In genomic region chr20:58851221-58851968, GRCh38 we compare ENCODE assay signal across 8 cellular contexts. TPM values are rescaled to one million over a fixed set of nuclear protein-coding genes. Genes with fewer than 3 reads are reported as not detected.
A peak's percentile ranks its signal among the peaks of the same experiment; 100 is the strongest.
DNase-seq lines count a peak whose midpoint lies in the region; ATAC-seq and TF ChIP-seq lines count a peak whose summit lies in the region.

No MANE protein-coding gene starts in this region.

- peaks cover 9% of the 10 kb centered on the region for H3K79me1 ChIP-seq in trophoblast cell (ENCODE audit: low read length)

- H4K8ac ChIP-seq in trophoblast cell (ENCODE audit: low read depth, low read length) = peak overlapping the region; percentile 30

- no peak overlapping the region for H4K91ac ChIP-seq in trophoblast cell (ENCODE audit: low read depth, low read length)

- DNase-seq in NT2/D1 (ENCODE audit: low read depth, low spot score) (no peak), esophagus muscularis mucosa (ENCODE audit: extremely low spot score) (no peak), trophoblast cell (no peak), HAP-1 (ENCODE audit: low spot score in 2 of 2) (no peak), NCI-H345 treated with DMSO at 0.1 percent for 48 hours (lab: John Stamatoyannopoulos, UW; ENCODE audit: unreplicated experiment) (no peak), GM19240 (ENCODE audit: insufficient read length, low spot score) (no peak)

- H3K79me2 ChIP-seq in trophoblast cell (ENCODE audit: control insufficient read depth, insufficient read depth, low read length, poor library complexity) = peaks cover 5% of the 10 kb centered on the region

- peak overlapping the region; percentile 43 for H3K9ac ChIP-seq in NT2/D1 (ENCODE audit: insufficient read length, low read depth)
- no peak overlapping the region for H3K9ac ChIP-seq in trophoblast cell (ENCODE audit: low read length)

- intact Hi-C loops in esophagus muscularis mucosa (cut with DNase I) = loop anchor here (10.0 kb wide), 1 partner anchor 617 kb away; no protein-coding TSS in a partner anchor

- peak overlapping the region; percentile 37 for H2AFZ ChIP-seq in trophoblast cell (ENCODE audit: insufficient read depth, low read length, poor library complexity)

- H3K27ac ChIP-seq in esophagus muscularis mucosa (replicated peaks in 1 of 4) (no peak overlapping the region), trophoblast cell (ENCODE audit: low read depth, low read length) (no peak overlapping the region)

- in situ Hi-C loops in HAP-1 (cut with MboI; ENCODE audit: low sequenced_read_pairs) = loop anchor here (25.0 kb wide), 2 partner anchors 361 to 611 kb away; no protein-coding TSS in a partner anchor

- no peaks in the 10 kb centered on the region for H3K9me3 ChIP-seq in NT2/D1 (ENCODE audit: insufficient read depth, low read length)
- H3K9me3 ChIP-seq in esophagus muscularis mucosa = no peaks in the 10 kb centered on the region
- H3K9me3 ChIP-seq in trophoblast cell (ENCODE audit: insufficient read depth, low read depth, low read length) = peaks cover 14% of the 10 kb centered on the region
- H3K9me3 ChIP-seq in HAP-1 = no peaks in the 10 kb centered on the region

- H2BK5ac ChIP-seq in trophoblast cell (ENCODE audit: low read depth, low read length, poor library complexity) = no peak overlapping the region

- no peak for TF ChIP-seq POLR2A in esophagus muscularis mucosa (IDR thresholded peaks at IDR 0.05; ENCODE audit: low read depth)

- peaks cover 27% of the 10 kb centered on the region for H3K4me1 ChIP-seq in NT2/D1 (ENCODE audit: insufficient read depth, insufficient read length)
- peaks cover 5 to 56% (median 40%) of the 10 kb centered on the region in 4 donors for H3K4me1 ChIP-seq in esophagus muscularis mucosa
- peaks cover 11 to 17% of the 10 kb centered on the region in 2 experiments for H3K4me1 ChIP-seq in trophoblast cell (ENCODE audit: control insufficient read depth in 1 of 2, insufficient read depth in 2 of 2, low read length in 2 of 2)
- H3K4me1 ChIP-seq in HAP-1 = no peaks in the 10 kb centered on the region

- no peak overlapping the region for H3K23ac ChIP-seq in trophoblast cell (ENCODE audit: low read length)

- H3K4ac ChIP-seq in trophoblast cell (ENCODE audit: low read depth, low read length) = no peak overlapping the region

- ATAC-seq in HG02763 (IDR thresholded peaks at IDR 0.05; ENCODE audit: unreplicated experiment) = no peak

- 80% methylated on average over 26 of the region's 41 CpGs for WGBS in esophagus muscularis mucosa
- WGBS in trophoblast cell (ENCODE audit: extremely low coverage, insufficient coverage, insufficient read length) = no CpG with 5 or more reads among the region's 41 CpGs

- H3K36me3 ChIP-seq in NT2/D1 (ENCODE audit: insufficient read depth, insufficient read length, low read length) = peaks cover 31% of the 10 kb centered on the region
- no peaks in the 10 kb centered on the region for H3K36me3 ChIP-seq in esophagus muscularis mucosa
- H3K36me3 ChIP-seq in trophoblast cell (ENCODE audit: control insufficient read depth in 1 of 2, insufficient read depth in 2 of 2, low read length in 2 of 2) = no peaks in the 10 kb centered on the region
- no peaks in the 10 kb centered on the region for H3K36me3 ChIP-seq in HAP-1 (replicated peaks)

- peak overlapping the region; percentile 77; the same call in 1 of the 2 replicates for H3K4me3 ChIP-seq in GM08714 (ENCODE audit: low read length)
- peak overlapping the region; percentile 93 for H3K4me3 ChIP-seq in NT2/D1 (ENCODE audit: insufficient read length, low read depth)
- H3K4me3 ChIP-seq in esophagus muscularis mucosa = peak overlapping the region; percentile 47 to 60 (median 53)
- peak overlapping the region; percentile 48 for H3K4me3 ChIP-seq in trophoblast cell (ENCODE audit: low read depth, low read length)
- H3K4me3 ChIP-seq in HAP-1 = no peak overlapping the region

- no peak overlapping the region for H2BK12ac ChIP-seq in trophoblast cell (ENCODE audit: low read length)

- peak overlapping the region; percentile 70 for H3K4me2 ChIP-seq in trophoblast cell (ENCODE audit: low read length)

- H2AK5ac ChIP-seq in trophoblast cell (ENCODE audit: low read length) = no peak overlapping the region

- TF ChIP-seq EP300 in esophagus muscularis mucosa (IDR thresholded peaks at IDR 0.05) = no peak

- H3K14ac ChIP-seq in trophoblast cell (ENCODE audit: low read length) = no peak overlapping the region

- H2BK120ac ChIP-seq in trophoblast cell (ENCODE audit: insufficient read depth, low read length, poor library complexity) = no peak overlapping the region

- TF ChIP-seq CTCF in esophagus muscularis mucosa (IDR thresholded peaks at IDR 0.05) = no peak

- peaks cover 57% of the 10 kb centered on the region for H3K27me3 ChIP-seq in NT2/D1 (ENCODE audit: insufficient read depth, insufficient read length)
- peaks cover 0 to 85% (median 20%) of the 10 kb centered on the region in 4 donors for H3K27me3 ChIP-seq in esophagus muscularis mucosa
- H3K27me3 ChIP-seq in trophoblast cell (ENCODE audit: insufficient read depth, low read length) = peaks cover 25% of the 10 kb centered on the region
- peaks cover 10% of the 10 kb centered on the region; the same call in 1 of the 2 replicates for H3K27me3 ChIP-seq in HAP-1 (ENCODE audit: low read depth)

- no peak overlapping the region for H3K18ac ChIP-seq in trophoblast cell (ENCODE audit: low read length)

- no peak overlapping the region for H4K12ac ChIP-seq in trophoblast cell (ENCODE audit: low read depth, low read length)

RNA-seq across cellular contexts. Expression of gene GNAS-AS1, which starts 0.7 kb away (rescaled TPM):
- total RNA-seq in esophagus muscularis mucosa = under 1 TPM in 3 of 4 donors, not detected in 1; 0.13 to 0.42 (median 0.23) TPM
- 0.35 and 0.56 TPM in 2 replicates for polyA plus RNA-seq in trophoblast cell (2013)

RNA-seq across cellular contexts. Expression of gene GNAS, which starts 1.1 kb away (rescaled TPM):
- total RNA-seq in esophagus muscularis mucosa = 100 to 1,000 TPM; 679 to 875 (median 782) TPM
- polyA plus RNA-seq in trophoblast cell (2013) = 1,560 and 1,575 TPM in 2 replicates
